In the genomic region with DNA sequence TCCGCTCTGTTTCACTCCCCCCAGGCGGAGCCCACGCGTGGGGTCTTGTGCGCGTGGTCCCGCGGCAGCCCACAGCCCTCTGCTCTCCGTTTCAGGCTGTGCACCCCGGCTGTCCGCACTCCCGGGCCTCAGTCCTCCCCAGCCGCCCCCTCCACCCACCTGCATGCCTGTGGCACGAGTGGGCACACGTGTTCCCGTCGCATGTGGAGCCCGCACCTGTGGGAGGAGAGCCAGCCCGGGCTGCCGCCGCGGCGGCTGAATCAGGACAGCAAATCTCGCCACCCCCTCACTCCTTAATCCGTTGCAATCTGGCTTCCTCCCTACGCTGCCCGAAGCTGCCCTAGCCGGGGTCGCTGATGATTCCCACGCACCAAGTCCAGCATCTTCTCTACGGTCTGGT, we compare ENCODE assay signal across 1 cellular context.
A peak's percentile ranks its signal among the peaks of the same experiment; 100 is the strongest.
TF ChIP-seq lines count a peak whose summit lies in the region.

No MANE protein-coding gene starts in this region.

TF ChIP-seq in K562, 482 proteins besides CTCF, POLR2A, EP300 and RAD21 (continued from another document):
- TF ChIP-seq, protein P1, sequence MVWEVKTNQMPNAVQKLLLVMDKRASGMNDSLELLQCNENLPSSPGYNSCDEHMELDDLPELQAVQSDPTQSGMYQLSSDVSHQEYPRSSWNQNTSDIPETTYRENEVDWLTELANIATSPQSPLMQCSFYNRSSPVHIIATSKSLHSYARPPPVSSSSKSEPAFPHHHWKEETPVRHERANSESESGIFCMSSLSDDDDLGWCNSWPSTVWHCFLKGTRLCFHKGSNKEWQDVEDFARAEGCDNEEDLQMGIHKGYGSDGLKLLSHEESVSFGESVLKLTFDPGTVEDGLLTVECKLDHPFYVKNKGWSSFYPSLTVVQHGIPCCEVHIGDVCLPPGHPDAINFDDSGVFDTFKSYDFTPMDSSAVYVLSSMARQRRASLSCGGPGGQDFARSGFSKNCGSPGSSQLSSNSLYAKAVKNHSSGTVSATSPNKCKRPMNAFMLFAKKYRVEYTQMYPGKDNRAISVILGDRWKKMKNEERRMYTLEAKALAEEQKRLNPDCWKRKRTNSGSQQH (CRISPR knock-in tag; IDR thresholded peaks at IDR 0.05) = no peak
- TF ChIP-seq CBX5 (IDR thresholded peaks at IDR 0.05; ENCODE audit: borderline replicate concordance, low read depth) (no peak), KDM1A (IDR thresholded peaks at IDR 0.05) (0 out of 4 replicates have a peak, but pooled peaks of 1 of the 2 experiments have one; percentile 37), EGR1 (conservative IDR thresholded peaks at IDR 0.05) (peak; percentile 14; the same call in 1 of the 2 replicates), NR4A1 (CRISPR knock-in tag; IDR thresholded peaks at IDR 0.05) (no peak), NR4A1 (tag; IDR thresholded peaks at IDR 0.05) (no peak)
- TF ChIP-seq, protein P2, sequence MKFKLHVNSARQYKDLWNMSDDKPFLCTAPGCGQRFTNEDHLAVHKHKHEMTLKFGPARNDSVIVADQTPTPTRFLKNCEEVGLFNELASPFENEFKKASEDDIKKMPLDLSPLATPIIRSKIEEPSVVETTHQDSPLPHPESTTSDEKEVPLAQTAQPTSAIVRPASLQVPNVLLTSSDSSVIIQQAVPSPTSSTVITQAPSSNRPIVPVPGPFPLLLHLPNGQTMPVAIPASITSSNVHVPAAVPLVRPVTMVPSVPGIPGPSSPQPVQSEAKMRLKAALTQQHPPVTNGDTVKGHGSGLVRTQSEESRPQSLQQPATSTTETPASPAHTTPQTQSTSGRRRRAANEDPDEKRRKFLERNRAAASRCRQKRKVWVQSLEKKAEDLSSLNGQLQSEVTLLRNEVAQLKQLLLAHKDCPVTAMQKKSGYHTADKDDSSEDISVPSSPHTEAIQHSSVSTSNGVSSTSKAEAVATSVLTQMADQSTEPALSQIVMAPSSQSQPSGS (CRISPR knock-in tag; IDR thresholded peaks at IDR 0.05) = no peak
- TF ChIP-seq, protein P3, sequence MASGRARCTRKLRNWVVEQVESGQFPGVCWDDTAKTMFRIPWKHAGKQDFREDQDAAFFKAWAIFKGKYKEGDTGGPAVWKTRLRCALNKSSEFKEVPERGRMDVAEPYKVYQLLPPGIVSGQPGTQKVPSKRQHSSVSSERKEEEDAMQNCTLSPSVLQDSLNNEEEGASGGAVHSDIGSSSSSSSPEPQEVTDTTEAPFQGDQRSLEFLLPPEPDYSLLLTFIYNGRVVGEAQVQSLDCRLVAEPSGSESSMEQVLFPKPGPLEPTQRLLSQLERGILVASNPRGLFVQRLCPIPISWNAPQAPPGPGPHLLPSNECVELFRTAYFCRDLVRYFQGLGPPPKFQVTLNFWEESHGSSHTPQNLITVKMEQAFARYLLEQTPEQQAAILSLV (tag; IDR thresholded peaks at IDR 0.05) = no peak
- TF ChIP-seq, protein P4, sequence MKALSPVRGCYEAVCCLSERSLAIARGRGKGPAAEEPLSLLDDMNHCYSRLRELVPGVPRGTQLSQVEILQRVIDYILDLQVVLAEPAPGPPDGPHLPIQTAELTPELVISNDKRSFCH (CRISPR knock-in tag; IDR thresholded peaks at IDR 0.05) = no peak
- TF ChIP-seq, protein P4 (tag; IDR thresholded peaks at IDR 0.05) = no peak
